Comparison of ENCODE assay signal across 1 cellular context in genomic region chr17:8572767-8573166, GRCh38.
TF ChIP-seq lines count a peak whose summit lies in the region.

No MANE protein-coding gene starts in this region.

TF ChIP-seq in IMR-90, 13 proteins besides CTCF, POLR2A, EP300 and RAD21 (continued from another document):
- no peak for TF ChIP-seq ELK1 (IDR thresholded peaks at IDR 0.05; ENCODE audit: borderline replicate concordance, low read depth, low read length)
- TF ChIP-seq FOS (IDR thresholded peaks at IDR 0.05; ENCODE audit: low read depth, low read length), result no peak
- TF ChIP-seq MXI1 (IDR thresholded peaks at IDR 0.05; ENCODE audit: borderline replicate concordance, low read depth, low read length), result no peak
- no peak for TF ChIP-seq BHLHE40 (IDR thresholded peaks at IDR 0.05; ENCODE audit: low read depth, low read length)
